Comparison of ENCODE assay signal across 18 cellular contexts in genomic region chr5:146894763-146895521, GRCh38. TPM values are rescaled to one million over a fixed set of nuclear protein-coding genes. Genes with fewer than 3 reads are reported as not detected.
"Had no signal": no experiment of that assay in that cellular context is flagged by ENCODE, and none has a peak within 500 bp of the region (broad histone marks: within the 10 kb centered on the region; RNA-seq: fewer than 3 reads in every experiment).

No MANE protein-coding gene starts in this region.

- H3K4me1 Mint-ChIP-seq: nephron had no signal

- FAIRE-seq: endothelial cell of umbilical vein, urothelium cell line had no signal

- H3K36me3 Mint-ChIP-seq: brain had no signal

- H3K4me1 ChIP-seq: tibial artery had no signal

- H3K4me3 ChIP-seq: tibial artery had no signal

- H3K9me3 ChIP-seq: tibial artery had no signal

- DNase-seq: activated naive CD4-positive, alpha-beta T cell treated with anti-CD3 and anti-CD28 coated beads for 36 hours; cortex of kidney; effector CD4-positive, alpha-beta T cell; foreskin fibroblast; glutamatergic neuron; hypothalamus; mesenchymal stem cell; nucleus accumbens; posterior cingulate gyrus; retina; stimulated activated CD4-positive, alpha-beta T cell treated with anti-CD3 and anti-CD28 coated beads, Interleukin-12 subunit alpha, Interleukin-12 subunit beta, amount 100 ng/mL, for 4 hours; stimulated activated CD4-positive, alpha-beta T cell treated with anti-CD3 and anti-CD28 coated beads, Interleukin-2, amount 100 ng/mL, for 24 hours; tibial artery had no signal

- H3K9me3 Mint-ChIP-seq: activated naive CD4-positive, alpha-beta T cell treated with anti-CD3 and anti-CD28 coated beads for 36 hours; activated T-helper 2 cell treated with anti-CD3 and anti-CD28 coated beads, Interferon-gamma antibody, Interleukin-2, Interleukin-4, amounts not matched to agents 10 μg/mL and 5 μg/mL and 100 μg/mL, durations not matched to agents 14 hours and 24 hours and 36 hours had no signal

- H3K27me3 ChIP-seq: tibial artery had no signal

- H3K27ac ChIP-seq: tibial artery had no signal

- H3K27ac Mint-ChIP-seq: activated naive CD4-positive, alpha-beta T cell treated with anti-CD3 and anti-CD28 coated beads for 36 hours; activated T-helper 2 cell treated with anti-CD3 and anti-CD28 coated beads, Interferon-gamma antibody, Interleukin-2, Interleukin-4, amounts not matched to agents 10 μg/mL and 5 μg/mL and 100 μg/mL, durations not matched to agents 14 hours and 24 hours and 36 hours; brain; nephron had no signal

- H3K36me3 ChIP-seq: tibial artery had no signal

- H3K4me3 Mint-ChIP-seq: activated naive CD4-positive, alpha-beta T cell treated with anti-CD3 and anti-CD28 coated beads for 36 hours; brain; nephron had no signal

RNA-seq across cellular contexts. Expression of gene PPP2R2B, which starts 16.4 kb away (rescaled TPM):
- total RNA-seq: activated naive CD4-positive, alpha-beta T cell treated with anti-CD3 and anti-CD28 coated beads for 36 hours; endothelial cell of umbilical vein had no signal
- polyA plus RNA-seq: endothelial cell of umbilical vein had no signal
